ENCODE assay signal across 8 cellular contexts in the genomic region with DNA sequence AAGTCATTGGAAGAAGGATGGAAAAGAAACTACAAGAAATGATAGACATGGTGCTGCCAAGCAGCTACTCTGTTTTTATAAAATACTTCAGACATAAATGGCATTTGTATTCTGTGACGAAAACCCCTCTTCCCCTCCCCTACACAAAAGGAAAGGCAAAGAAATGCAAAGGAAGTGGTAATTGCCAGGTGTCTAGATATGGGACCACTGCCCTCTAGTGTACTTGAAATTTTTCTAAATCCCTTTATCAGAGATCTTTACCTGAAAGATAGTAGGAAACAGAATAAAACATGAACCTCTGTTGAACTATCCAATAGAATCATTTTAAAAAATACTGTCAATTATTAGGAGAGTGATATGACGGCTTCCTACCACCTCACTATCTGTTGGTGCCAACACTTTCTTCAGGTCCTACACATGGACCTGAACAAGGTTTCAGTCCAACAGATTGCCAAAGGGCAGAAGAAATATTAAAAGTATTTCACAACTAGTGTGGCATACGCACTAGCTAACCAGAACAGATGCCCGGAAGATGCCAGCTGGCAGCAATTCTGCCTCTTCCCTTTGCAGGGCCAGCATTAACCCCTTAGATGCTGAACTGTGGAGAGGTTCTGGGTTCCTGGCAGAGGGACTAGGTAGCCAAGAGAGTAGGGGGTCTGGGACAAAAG.
DNase-seq lines count a peak whose midpoint lies in the region; ATAC-seq and TF ChIP-seq lines count a peak whose summit lies in the region.

No MANE protein-coding gene starts in this region.

- H3K36me3 Mint-ChIP-seq in CD4-positive, alpha-beta memory T cell: no peaks in the 10 kb centered on the region

- H3K4me1 Mint-ChIP-seq in CD4-positive, alpha-beta memory T cell: peaks cover 10 to 20% (median 12%) of the 10 kb centered on the region in 4 donors

- WGBS in esophagus squamous epithelium, 2 donors: 7 to 8% methylated on average over 4 of the region's 4 CpGs

- peak; percentile 41 to 69 (median 65) for DNase-seq in CD4-positive, alpha-beta memory T cell
- DNase-seq in SHP77 treated with DMSO at 0.1 percent for 48 hours (lab: John Stamatoyannopoulos, UW): peak; percentile 36
- DNase-seq in esophagus squamous epithelium (lab: John Stamatoyannopoulos, UW): no peak
- DNase-seq in activated CD4-positive, alpha-beta T cell treated with anti-CD3 and anti-CD28 coated beads, Interleukin-2, amount 50 U/mL, for 4 hours: no peak
- DNase-seq in stimulated activated CD4-positive, alpha-beta T cell treated with anti-CD3 and anti-CD28 coated beads, Interleukin-4, amount 100 ng/mL, for 4 hours: no peak

- H3K36me3 ChIP-seq in CD4-positive, alpha-beta memory T cell (ENCODE audit: insufficient read depth, low read length): no peaks in the 10 kb centered on the region
- H3K36me3 ChIP-seq in esophagus squamous epithelium (no peaks in the 10 kb centered on the region), parathyroid adenoma (ENCODE audit: control insufficient read depth, insufficient read depth, low read length) (no peaks in the 10 kb centered on the region)

- CTCF ChIA-PET in CD4-positive, alpha-beta memory T cell (lab: Charles Lee; ENCODE audit: partially characterized antibody): interaction anchor here (0.6 to 12.9 kb wide), 26 partner anchors 9 to 573 kb away, joined by 3 to 245 read pairs (median 4); no protein-coding TSS in a partner anchor

- no peak overlapping the region for H2AFZ ChIP-seq in parathyroid adenoma

- no peaks in the 10 kb centered on the region for H3K9me3 ChIP-seq in CD4-positive, alpha-beta memory T cell (ENCODE audit: control insufficient read depth in 1 of 2, low read length in 2 of 2)
- H3K9me3 ChIP-seq in esophagus squamous epithelium (no peaks in the 10 kb centered on the region), parathyroid adenoma (ENCODE audit: control insufficient read depth, low read length) (no peaks in the 10 kb centered on the region)

- H3K27ac ChIP-seq in CD4-positive, alpha-beta memory T cell (ENCODE audit: low read depth, low read length): no peak overlapping the region
- H3K27ac ChIP-seq in esophagus squamous epithelium: peak overlapping the region in 1 of 4 donors; percentile 9
- peak overlapping the region; percentile 13 for H3K27ac ChIP-seq in parathyroid adenoma

- POLR2A ChIA-PET in CD4-positive, alpha-beta memory T cell (lab: Charles Lee; ENCODE audit: partially characterized antibody): interaction anchor here (1.0 to 1.7 kb wide), 2 partner anchors 334 to 354 kb away, joined by 5 to 9 read pairs; a partner anchor contains a TSS

- H3K9ac ChIP-seq in parathyroid adenoma: no peak overlapping the region

- intact Hi-C loops in CD4-positive, alpha-beta memory T cell (cut with micrococcal nuclease): loop anchor here (1.0 kb wide), 2 partner anchors 36 to 334 kb away; no protein-coding TSS in a partner anchor
- intact Hi-C loops in esophagus squamous epithelium (cut with DNase I): loop anchor here (10.0 kb wide), 1 partner anchor 184 kb away; a partner anchor contains a TSS

- H3K27ac Mint-ChIP-seq in CD4-positive, alpha-beta memory T cell: peak overlapping the region in 3 of 7 donors; percentile 43 to 81 (median 77)

- no peak for TF ChIP-seq POLR2A in esophagus squamous epithelium (IDR thresholded peaks at IDR 0.05)

- H3K9me3 Mint-ChIP-seq in CD4-positive, alpha-beta memory T cell: no peaks in the 10 kb centered on the region

- peaks cover 9% of the 10 kb centered on the region for H3K79me2 ChIP-seq in parathyroid adenoma

- H3K4me3 ChIP-seq in CD4-positive, alpha-beta memory T cell (ENCODE audit: low read length in 2 of 2): no peak overlapping the region
- H3K4me3 ChIP-seq in esophagus squamous epithelium (no peak overlapping the region), parathyroid adenoma (ENCODE audit: low read depth, low read length) (no peak overlapping the region)

- H3K4me1 ChIP-seq in CD4-positive, alpha-beta memory T cell (ENCODE audit: insufficient read depth, low read length): peaks cover 11% of the 10 kb centered on the region
- H3K4me1 ChIP-seq in esophagus squamous epithelium (peaks cover 0 to 17% (median 7%) of the 10 kb centered on the region in 3 donors), parathyroid adenoma (peaks cover 8% of the 10 kb centered on the region)

- ATAC-seq in GM19023 (IDR thresholded peaks at IDR 0.05; ENCODE audit: unreplicated experiment): peak; percentile 73
- peak; percentile 48 for ATAC-seq in HG03565 (IDR thresholded peaks at IDR 0.05; ENCODE audit: unreplicated experiment)

- peak overlapping the region; percentile 22 for H3K4me2 ChIP-seq in parathyroid adenoma (ENCODE audit: low read length)

- TF ChIP-seq CTCF in esophagus squamous epithelium (IDR thresholded peaks at IDR 0.05) (peak in 5 of 6 experiments; percentile 24 to 57 (median 37)), parathyroid adenoma (IDR thresholded peaks at IDR 0.05) (peak; percentile 66)

- no peaks in the 10 kb centered on the region for H3K27me3 Mint-ChIP-seq in CD4-positive, alpha-beta memory T cell

- no peaks in the 10 kb centered on the region for H3K27me3 ChIP-seq in CD4-positive, alpha-beta memory T cell (ENCODE audit: insufficient read depth, low read length)
- H3K27me3 ChIP-seq in esophagus squamous epithelium (no peaks in the 10 kb centered on the region), parathyroid adenoma (ENCODE audit: control insufficient read depth, insufficient read depth, low read length) (no peaks in the 10 kb centered on the region)

- H3K4me3 Mint-ChIP-seq in CD4-positive, alpha-beta memory T cell: peak overlapping the region in 6 of 8 donors; percentile 0 to 49 (median 30)

Comparison
In these comparisons a context has a peak if more than half of its experiments do, and no peak if none do; other contexts are left out.
1. DNase-seq: peak in CD4-positive, alpha-beta memory T cell (5 of 5) and SHP77 treated with DMSO at 0.1 percent for 48 hours (single experiment); none in esophagus squamous epithelium (single experiment), activated CD4-positive, alpha-beta T cell treated with anti-CD3 and anti-CD28 coated beads, Interleukin-2, amount 50 U/mL, for 4 hours (0 of 2) and stimulated activated CD4-positive, alpha-beta T cell treated with anti-CD3 and anti-CD28 coated beads, Interleukin-4, amount 100 ng/mL, for 4 hours (0 of 2).